ENCODE assay signal across 11 cellular contexts in genomic region chr19:51341066-51341465, GRCh38. TPM values are rescaled to one million over a fixed set of nuclear protein-coding genes. Genes with fewer than 3 reads are reported as not detected.
DNase-seq lines count a peak whose midpoint lies in the region; ATAC-seq and TF ChIP-seq lines count a peak whose summit lies in the region.
"Had no signal": no experiment of that assay in that cellular context is flagged by ENCODE, and none has a peak within 500 bp of the region (broad histone marks: within the 10 kb centered on the region; RNA-seq: fewer than 3 reads in every experiment).

No MANE protein-coding gene starts in this region.

- peak overlapping the region; percentile 53 to 55 for H3K4me3 ChIP-seq in esophagus (ENCODE audit: low read depth in 1 of 2, low read length in 2 of 2)

- intact Hi-C loops in activated CD4-positive, alpha-beta T cell treated with anti-CD3 and anti-CD28 coated beads for 36 hours (cut with DNase I, micrococcal nuclease) = no loop called here

- ATAC-seq in activated CD4-positive, alpha-beta T cell treated with anti-CD3 and anti-CD28 coated beads for 36 hours = no peak
- ATAC-seq in T-cell (replicated peaks in 1 of 4) (no peak), HG03442 (IDR thresholded peaks at IDR 0.05; ENCODE audit: unreplicated experiment) (no peak)

- peaks cover 11% of the 10 kb centered on the region for H3K4me1 Mint-ChIP-seq in activated CD4-positive, alpha-beta T cell treated with anti-CD3 and anti-CD28 coated beads for 36 hours
- peaks cover 9 to 22% (median 16%) of the 10 kb centered on the region in 3 donors for H3K4me1 Mint-ChIP-seq in T-cell
- peaks cover 9% of the 10 kb centered on the region for H3K4me1 Mint-ChIP-seq in osteocyte (ENCODE audit: unreplicated experiment)

- peaks cover 0 to 6% of the 10 kb centered on the region in 2 donors for H3K36me3 ChIP-seq in esophagus (ENCODE audit: control insufficient read depth in 2 of 2, insufficient read depth in 2 of 2, low read length in 1 of 2)

- H3K9me3 ChIP-seq in esophagus (ENCODE audit: control insufficient read depth in 2 of 2, insufficient read depth in 1 of 2, low read depth in 1 of 2, low read length in 1 of 2) = no peaks in the 10 kb centered on the region
- H3K9me3 ChIP-seq: SK-N-SH had no signal

- no peaks in the 10 kb centered on the region for H3K27me3 Mint-ChIP-seq in activated CD4-positive, alpha-beta T cell treated with anti-CD3 and anti-CD28 coated beads for 36 hours
- H3K27me3 Mint-ChIP-seq in T-cell (peaks cover 0 to 2% of the 10 kb centered on the region in 2 donors), osteocyte (ENCODE audit: unreplicated experiment) (no peaks in the 10 kb centered on the region)

- no peak overlapping the region for H3K27ac Mint-ChIP-seq in activated CD4-positive, alpha-beta T cell treated with anti-CD3 and anti-CD28 coated beads for 36 hours
- H3K27ac Mint-ChIP-seq in T-cell = peak overlapping the region in 1 of 2 donors; percentile 42
- peak overlapping the region; percentile 59 for H3K27ac Mint-ChIP-seq in osteocyte (ENCODE audit: unreplicated experiment)

- POLR2A ChIA-PET in activated CD4-positive, alpha-beta T cell treated with anti-CD3 and anti-CD28 coated beads for 36 hours (lab: Charles Lee) = interaction anchor here (1.8 to 2.7 kb wide), 2 partner anchors 24 to 54 kb away, joined by 7 to 11 read pairs; no protein-coding TSS in a partner anchor
- POLR2A ChIA-PET in T-cell (lab: Charles Lee) = no interaction called here

- H3K4me3 Mint-ChIP-seq in activated CD4-positive, alpha-beta T cell treated with anti-CD3 and anti-CD28 coated beads for 36 hours = peak overlapping the region; percentile 14
- peak overlapping the region; percentile 62 to 72 (median 67) for H3K4me3 Mint-ChIP-seq in T-cell
- H3K4me3 Mint-ChIP-seq in osteocyte (ENCODE audit: unreplicated experiment) = peak overlapping the region; percentile 66

- no peaks in the 10 kb centered on the region for H3K27me3 ChIP-seq in esophagus (ENCODE audit: control insufficient read depth in 1 of 2, insufficient read depth in 2 of 2, low read length in 2 of 2)

- DNase-seq in activated CD4-positive, alpha-beta T cell treated with anti-CD3 and anti-CD28 coated beads for 36 hours = no peak
- no peak for DNase-seq in activated CD4-positive, alpha-beta T cell treated with anti-CD3 and anti-CD28 coated beads for 1 hour
- no peak for DNase-seq in T-cell
- DNase-seq in osteocyte (ENCODE audit: extremely low spot score, unreplicated experiment) = no peak
- DNase-seq in activated gamma-delta T cell (lab: John Stamatoyannopoulos, UW) = no peak
- no peak for DNase-seq in putamen (ENCODE audit: low spot score)
- DNase-seq: NCI-H1417 treated with DMSO at 0.1 percent for 48 hours had no signal

- H3K27ac ChIP-seq in esophagus (ENCODE audit: low read depth in 2 of 2, low read length in 1 of 2) = peak overlapping the region; percentile 50 to 88

- WGBS in esophagus, 2 donors = 92% methylated on average over 18 of the region's 18 CpGs

- H3K36me3 Mint-ChIP-seq in activated CD4-positive, alpha-beta T cell treated with anti-CD3 and anti-CD28 coated beads for 36 hours (ENCODE audit: low read depth) = peaks cover 7% of the 10 kb centered on the region
- H3K36me3 Mint-ChIP-seq in T-cell (peaks cover 5% of the 10 kb centered on the region), osteocyte (ENCODE audit: unreplicated experiment) (peaks cover 4% of the 10 kb centered on the region)

- CTCF ChIA-PET in activated CD4-positive, alpha-beta T cell treated with anti-CD3 and anti-CD28 coated beads for 36 hours (lab: Charles Lee) = interaction anchor here (0.7 to 2.7 kb wide), 7 partner anchors 18 to 311 kb away, joined by 3 to 26 read pairs (median 3); partner anchors contain the start of gene ETFB
- CTCF ChIA-PET in T-cell (lab: Charles Lee) = interaction anchor here in 1 of 2 donors (0.6 kb wide), 1 partner anchor 135 kb away, joined by 3 read pairs; no protein-coding TSS in a partner anchor

- no peak for TF ChIP-seq CTCF in osteocyte (IDR thresholded peaks at IDR 0.05)

- peaks cover 10 to 13% of the 10 kb centered on the region in 2 donors for H3K4me1 ChIP-seq in esophagus (ENCODE audit: control insufficient read depth in 2 of 2, insufficient read depth in 2 of 2, low read length in 1 of 2)

- no peaks in the 10 kb centered on the region for H3K9me3 Mint-ChIP-seq in activated CD4-positive, alpha-beta T cell treated with anti-CD3 and anti-CD28 coated beads for 36 hours (ENCODE audit: low read depth)
- H3K9me3 Mint-ChIP-seq in T-cell = no peaks in the 10 kb centered on the region
- no peaks in the 10 kb centered on the region for H3K9me3 Mint-ChIP-seq in osteocyte (ENCODE audit: unreplicated experiment)

RNA-seq across cellular contexts. Expression of gene VSIG10L, which starts 0.9 kb away (rescaled TPM):
- total RNA-seq in activated CD4-positive, alpha-beta T cell treated with anti-CD3 and anti-CD28 coated beads for 36 hours = 1 to 10 TPM; 4.5 to 4.6 TPM
- total RNA-seq in T-cell (under 1 TPM; 0.18 to 0.70 (median 0.39) TPM), osteocyte (3.5 TPM in 2 replicates)
- 100 to 1,000 TPM; 122 to 227 TPM for polyA plus RNA-seq in esophagus

RNA-seq across cellular contexts. Expression of gene ETFB, which starts 25.1 kb away (rescaled TPM):
- 100 to 1,000 TPM; 108 to 172 TPM for total RNA-seq in activated CD4-positive, alpha-beta T cell treated with anti-CD3 and anti-CD28 coated beads for 36 hours
- total RNA-seq in T-cell (10 to 100 TPM; 37.8 to 67.8 (median 61.1) TPM), osteocyte (56.2 and 58.8 TPM in 2 replicates)
- polyA plus RNA-seq in esophagus = 100 to 1,000 TPM; 127 to 181 TPM

RNA-seq across cellular contexts. Expression of gene CLDND2, which starts 27.7 kb away (rescaled TPM):
- total RNA-seq in activated CD4-positive, alpha-beta T cell treated with anti-CD3 and anti-CD28 coated beads for 36 hours = 1 to 10 TPM; 3.2 to 4.9 TPM
- total RNA-seq in T-cell (1 to 10 TPM; 2.0 to 8.5 (median 5.8) TPM), osteocyte (1.8 TPM in 1 of 2 replicates, not detected in the other)
- polyA plus RNA-seq in esophagus = under 1 TPM; 0.37 to 0.39 TPM
- polyA plus RNA-seq: endothelial cell of umbilical vein had no signal

RNA-seq across cellular contexts. Expression of gene IGLON5, which starts 29.6 kb away (rescaled TPM):
- total RNA-seq in activated CD4-positive, alpha-beta T cell treated with anti-CD3 and anti-CD28 coated beads for 36 hours = under 1 TPM; 0.18 to 0.28 TPM
- total RNA-seq in T-cell (under 1 TPM in 1 of 5 donors, not detected in 4; 0.10 TPM), osteocyte (not detected in 2 replicates)
- under 1 TPM; 0.15 to 0.22 TPM for polyA plus RNA-seq in esophagus
- total RNA-seq: endothelial cell of umbilical vein had no signal
- polyA plus RNA-seq: endothelial cell of umbilical vein had no signal

RNA-seq across cellular contexts. Expression of gene NKG7, which starts 31.4 kb away (rescaled TPM):
- 100 to 1,000 TPM in 1 of 2 experiments, 10 to 100 TPM in 1; 92.1 to 125 TPM for total RNA-seq in activated CD4-positive, alpha-beta T cell treated with anti-CD3 and anti-CD28 coated beads for 36 hours
- total RNA-seq in T-cell (100 to 1,000 TPM in 4 of 5 donors, 10 to 100 TPM in 1; 42.9 to 356 (median 105) TPM), osteocyte (not detected in 2 replicates)
- polyA plus RNA-seq in esophagus = 1 to 10 TPM; 1.0 to 3.2 TPM
- total RNA-seq: endothelial cell of umbilical vein had no signal
- polyA plus RNA-seq: endothelial cell of umbilical vein, SK-N-SH had no signal

Comparison
In these comparisons a context has a peak if more than half of its experiments do, and no peak if none do; other contexts are left out.
1. H3K4me3 Mint-ChIP-seq: peak in every context shown above with its lines; median percentile 67 in T-cell; 66 in osteocyte; 14 in activated CD4-positive, alpha-beta T cell treated with anti-CD3 and anti-CD28 coated beads for 36 hours.